18 cellular contexts compared by ENCODE assay signal in the genomic region with DNA sequence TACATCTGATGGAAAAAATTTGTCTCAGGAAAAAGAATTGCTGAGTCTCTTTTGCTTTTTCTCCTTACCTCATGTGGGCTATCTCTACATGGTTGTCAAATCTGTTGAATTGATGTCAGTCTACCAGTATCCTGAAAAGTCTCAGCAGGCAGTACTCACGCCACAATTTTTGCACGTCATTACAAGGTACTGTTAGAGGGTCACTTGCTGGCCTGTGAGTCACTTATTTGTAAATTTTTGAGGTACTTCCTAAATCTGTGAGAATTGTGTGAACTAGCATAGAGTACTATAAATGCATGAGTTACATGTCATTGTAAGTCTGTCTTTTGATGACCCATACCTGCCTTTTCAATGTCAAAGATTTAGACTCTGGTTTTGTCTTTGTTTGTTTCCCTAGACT.
DNase-seq lines count a peak whose midpoint lies in the region; ATAC-seq, FAIRE-seq and TF ChIP-seq lines count a peak whose summit lies in the region.
"Had no signal": no experiment of that assay in that cellular context is flagged by ENCODE, and none has a peak within 500 bp of the region (broad histone marks: within the 10 kb centered on the region; RNA-seq: fewer than 3 reads in every experiment).

No MANE protein-coding gene starts in this region.

- H3K4me3 ChIP-seq in DOHH2 (ENCODE audit: low read length) (peak overlapping the region; percentile 27), OCI-LY3 (ENCODE audit: low read length) (peak overlapping the region; percentile 22; the same call in 1 of the 2 replicates)
- H3K4me3 ChIP-seq: adrenal gland, heart left ventricle had no signal

- no peaks in the 10 kb centered on the region for H4K20me1 ChIP-seq in DOHH2 (ENCODE audit: control insufficient read depth, insufficient read depth, low read depth, low read length)
- no peaks in the 10 kb centered on the region for H4K20me1 ChIP-seq in OCI-LY3 (ENCODE audit: insufficient read depth, low read length)

- H3K9me3 Mint-ChIP-seq in memory B cell = no peaks in the 10 kb centered on the region

- DNase-seq in memory B cell (ENCODE audit: low spot score in 2 of 2) (no peak), HTR-8/SVneo (ENCODE audit: insufficient read length, low spot score) (no peak), NCI-H1105 (lab: John Stamatoyannopoulos, UW) (no peak), NCI-H1694 (lab: John Stamatoyannopoulos, UW) (no peak)
- DNase-seq: activated CD4-positive, CD25-positive, alpha-beta regulatory T cell treated with anti-CD3 and anti-CD28 coated beads, Interleukin-2, amount 50 U/mL, for 72 hours; BE2C; GOT3; heart left ventricle; kidney; NCI-H2171; stimulated activated CD4-positive, alpha-beta T cell treated with anti-CD3 and anti-CD28 coated beads, Interleukin-2, amount 100 ng/mL, for 24 hours had no signal

- H3K27ac ChIP-seq in DOHH2 (ENCODE audit: low read depth, low read length) = peak overlapping the region; percentile 50
- peak overlapping the region; percentile 81 for H3K27ac ChIP-seq in OCI-LY3 (ENCODE audit: low read length)
- H3K27ac ChIP-seq: epithelial cell of prostate had no signal

- H3K36me3 Mint-ChIP-seq in memory B cell = peaks cover 20% of the 10 kb centered on the region

- H3F3A ChIP-seq in DOHH2 (ENCODE audit: control insufficient read depth, insufficient read depth) = no peaks in the 10 kb centered on the region

- H3K27ac Mint-ChIP-seq in memory B cell = no peak overlapping the region

- H3K27me3 ChIP-seq in DOHH2 (ENCODE audit: control insufficient read depth, low read length) = no peaks in the 10 kb centered on the region
- no peaks in the 10 kb centered on the region for H3K27me3 ChIP-seq in OCI-LY3 (ENCODE audit: low read depth, low read length)
- H3K27me3 ChIP-seq: adrenal gland, BE2C, heart left ventricle had no signal

- H2AFZ ChIP-seq in OCI-LY3 (ENCODE audit: low read depth, low read length) = no peak overlapping the region

- ATAC-seq in HG02885 (IDR thresholded peaks at IDR 0.05; ENCODE audit: poor library complexity, unreplicated experiment) = peak; percentile 8
- peak; percentile 24 for ATAC-seq in memory B cell (ENCODE audit: low read depth)
- ATAC-seq in HG02852 (IDR thresholded peaks at IDR 0.05; ENCODE audit: unreplicated experiment) = no peak

- H3K4me2 ChIP-seq in DOHH2 (ENCODE audit: low read length) (peak overlapping the region; percentile 39), OCI-LY3 (ENCODE audit: low read length) (peak overlapping the region; percentile 60)

- peak overlapping the region; percentile 33 for H3K4me3 Mint-ChIP-seq in memory B cell

- H3K9me2 ChIP-seq in DOHH2 (replicated peaks; ENCODE audit: control insufficient read depth, low read length) = no peaks in the 10 kb centered on the region

- no peak for TF ChIP-seq CTCF in DOHH2 (IDR thresholded peaks at IDR 0.05; ENCODE audit: low read depth, low read length, poor library complexity, severe bottlenecking)
- TF ChIP-seq CTCF in OCI-LY3 (IDR thresholded peaks at IDR 0.05; ENCODE audit: low read depth, low read length) = no peak

- H3K36me3 ChIP-seq in DOHH2 (ENCODE audit: control insufficient read depth, low read length) = peaks cover 45% of the 10 kb centered on the region
- H3K36me3 ChIP-seq in OCI-LY3 (replicated peaks; ENCODE audit: low read depth, low read length) = peaks cover 36% of the 10 kb centered on the region

- H3K27me3 Mint-ChIP-seq in memory B cell = no peaks in the 10 kb centered on the region

- H3K4me1 Mint-ChIP-seq in memory B cell = peaks cover 30% of the 10 kb centered on the region

- H3K79me2 ChIP-seq in DOHH2 (ENCODE audit: control insufficient read depth, low read length) (no peaks in the 10 kb centered on the region), OCI-LY3 (ENCODE audit: low read length) (no peaks in the 10 kb centered on the region)

- H3K9ac ChIP-seq in OCI-LY3 (ENCODE audit: low read length) = peak overlapping the region; percentile 34

- H3K9me3 ChIP-seq in DOHH2 (ENCODE audit: control insufficient read depth, insufficient read depth, low read length) (no peaks in the 10 kb centered on the region), OCI-LY3 (ENCODE audit: insufficient read depth, low read length) (no peaks in the 10 kb centered on the region)
- H3K9me3 ChIP-seq: adrenal gland, BE2C, heart left ventricle had no signal

- peaks cover 24% of the 10 kb centered on the region for H3K4me1 ChIP-seq in DOHH2 (ENCODE audit: control insufficient read depth, low read length)
- H3K4me1 ChIP-seq in OCI-LY3 (ENCODE audit: low read length) = peaks cover 28% of the 10 kb centered on the region
- H3K4me1 ChIP-seq: BE2C had no signal

- FAIRE-seq in HTR-8/SVneo (lab: Jason Lieb, UNC) = no peak
- FAIRE-seq: urothelium cell line had no signal
